In the genomic region with DNA sequence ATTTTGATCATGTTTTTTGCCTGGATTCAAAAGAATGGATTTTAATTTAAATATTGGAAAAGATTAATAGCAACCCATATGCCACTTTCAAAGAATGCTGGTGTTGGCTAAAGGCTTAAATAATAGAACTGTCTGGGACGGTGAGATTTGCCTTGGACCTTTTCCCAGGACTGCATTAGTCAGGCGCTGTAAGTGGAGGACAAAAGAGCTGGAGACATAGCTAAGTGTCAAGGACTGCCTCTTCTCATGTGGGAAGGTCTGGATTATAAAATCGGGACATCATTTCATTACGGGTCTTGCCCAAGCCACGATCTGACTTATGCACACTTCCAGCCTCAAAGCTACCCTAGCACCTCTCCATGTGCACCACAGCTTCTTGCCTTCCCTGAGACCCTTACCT, we compare ENCODE assay signal across 28 cellular contexts.
A peak's percentile ranks its signal among the peaks of the same experiment; 100 is the strongest.
DNase-seq lines count a peak whose midpoint lies in the region; ATAC-seq and TF ChIP-seq lines count a peak whose summit lies in the region.
"Had no signal": no experiment of that assay in that cellular context is flagged by ENCODE, and none has a peak within 500 bp of the region (broad histone marks: within the 10 kb centered on the region; RNA-seq: fewer than 3 reads in every experiment).

No MANE protein-coding gene starts in this region.

- ATAC-seq in WTC11 = no peak
- ATAC-seq: activated CD8-positive, alpha-beta T cell treated with anti-CD3 and anti-CD28 coated beads for 36 hours; activated T-helper 17 cell treated with anti-CD3 and anti-CD28 coated beads, Interleukin-2, amount 50 U/mL, for 72 hours; gastroesophageal sphincter; left lobe of liver; sciatic nerve had no signal

- H3K27me3 Mint-ChIP-seq in WTC11 (ENCODE audit: low read depth) = no peaks in the 10 kb centered on the region
- H3K27me3 Mint-ChIP-seq: activated CD8-positive, alpha-beta T cell treated with anti-CD3 and anti-CD28 coated beads for 36 hours; activated naive CD4-positive, alpha-beta T cell treated with anti-CD3 and anti-CD28 coated beads, Interleukin-2, amount 50 U/mL, for 24 hours; activated T-helper 17 cell treated with anti-CD3 and anti-CD28 coated beads, Interleukin-2, amount 50 U/mL, for 72 hours; central memory CD8-positive, alpha-beta T cell had no signal

- no peak overlapping the region for H3K4me3 Mint-ChIP-seq in WTC11
- H3K4me3 Mint-ChIP-seq: activated CD8-positive, alpha-beta T cell treated with anti-CD3 and anti-CD28 coated beads for 36 hours; activated naive CD4-positive, alpha-beta T cell treated with anti-CD3 and anti-CD28 coated beads, Interleukin-2, amount 50 U/mL, for 24 hours; activated T-helper 17 cell treated with anti-CD3 and anti-CD28 coated beads, Interleukin-2, amount 50 U/mL, for 72 hours; central memory CD8-positive, alpha-beta T cell; HFFc6; T-helper 1 cell treated with Interleukin-12 subunit alpha and Interleukin-12 subunit beta and Interleukin-4 antibody, amounts not matched to agents 30 μg/mL and 1 μg/mL, for 36 hours had no signal

- CTCF ChIA-PET in WTC11 (lab: Charles Lee) = no interaction called here

- peaks cover 13% of the 10 kb centered on the region for H3K4me1 Mint-ChIP-seq in WTC11
- H3K4me1 Mint-ChIP-seq: activated naive CD4-positive, alpha-beta T cell treated with anti-CD3 and anti-CD28 coated beads, Interleukin-2, amount 50 U/mL, for 24 hours; activated T-helper 17 cell treated with anti-CD3 and anti-CD28 coated beads, Interleukin-2, amount 50 U/mL, for 72 hours; central memory CD8-positive, alpha-beta T cell had no signal

- POLR2A ChIA-PET in WTC11 (lab: Charles Lee) = no interaction called here

- no peaks in the 10 kb centered on the region for H3K9me3 Mint-ChIP-seq in WTC11
- H3K9me3 Mint-ChIP-seq: T-helper 1 cell treated with Interleukin-12 subunit alpha and Interleukin-12 subunit beta and Interleukin-4 antibody, amounts not matched to agents 30 μg/mL and 1 μg/mL, for 36 hours had no signal

- no peak for TF ChIP-seq CTCF in LNCaP clone FGC (IDR thresholded peaks at IDR 0.05; ENCODE audit: control insufficient read depth, extremely low read depth, insufficient read depth)
- no peak for TF ChIP-seq CTCF in fibroblast of the aortic adventitia (IDR thresholded peaks at IDR 0.05; ENCODE audit: insufficient read depth, low read length)
- no peak for TF ChIP-seq CTCF in WTC11 (IDR thresholded peaks at IDR 0.05)

- H3K4me3 ChIP-seq in LNCaP clone FGC (ENCODE audit: low read depth, low read length) (no peak overlapping the region), fibroblast of the aortic adventitia (ENCODE audit: low read depth, low read length) (no peak overlapping the region)
- H3K4me3 ChIP-seq: esophagus muscularis mucosa, gastroesophageal sphincter, thoracic aorta had no signal

- no peak overlapping the region for H3K27ac Mint-ChIP-seq in WTC11
- H3K27ac Mint-ChIP-seq: activated CD8-positive, alpha-beta T cell treated with anti-CD3 and anti-CD28 coated beads for 36 hours; activated naive CD4-positive, alpha-beta T cell treated with anti-CD3 and anti-CD28 coated beads, Interleukin-2, amount 50 U/mL, for 24 hours; activated T-helper 17 cell treated with anti-CD3 and anti-CD28 coated beads, Interleukin-2, amount 50 U/mL, for 72 hours; HFFc6; T-helper 1 cell treated with Interleukin-12 subunit alpha and Interleukin-12 subunit beta and Interleukin-4 antibody, amounts not matched to agents 30 μg/mL and 1 μg/mL, for 36 hours had no signal

- no peaks in the 10 kb centered on the region for H3K36me3 Mint-ChIP-seq in WTC11
- H3K36me3 Mint-ChIP-seq: activated naive CD4-positive, alpha-beta T cell treated with anti-CD3 and anti-CD28 coated beads, Interleukin-2, amount 50 U/mL, for 24 hours had no signal

- DNase-seq in DMS153 (lab: John Stamatoyannopoulos, UW) (peak; percentile 60), LNCaP clone FGC (ENCODE audit: low read depth) (peak; percentile 71), NCI-H446 (lab: John Stamatoyannopoulos, UW) (peak; percentile 91 to 94), fibroblast of the aortic adventitia (ENCODE audit: low read depth) (peak; percentile 62), WTC11 (ENCODE audit: low spot score) (no peak), NCI-H524 treated with DMSO at 0.1 percent for 48 hours (lab: John Stamatoyannopoulos, UW) (no peak), AG08396 (ENCODE audit: low spot score) (no peak), mesenteric fat pad (ENCODE audit: low spot score) (no peak)
- DNase-seq: activated CD4-positive, alpha-beta T cell treated with anti-CD3 and anti-CD28 coated beads for 1 hour; activated CD8-positive, alpha-beta T cell treated with anti-CD3 and anti-CD28 coated beads for 36 hours; anterior cingulate cortex; Calu3; dermis blood vessel endothelial cell; EL; HFFc6; hippocampal formation; NCI-H187 treated with DMSO at 0.1 percent for 48 hours; stimulated activated CD4-positive, alpha-beta T cell treated with anti-CD3 and anti-CD28 coated beads, Interleukin-4, amount 100 ng/mL, for 24 hours; stimulated activated naive CD4-positive, alpha-beta T cell had no signal

TF ChIP-seq in WTC11, 78 proteins besides CTCF, POLR2A, EP300 and RAD21 (continues in another document):
- TF ChIP-seq JUN (CRISPR knock-in tag; IDR thresholded peaks at IDR 0.05) = no peak
- TF ChIP-seq, protein P1, sequence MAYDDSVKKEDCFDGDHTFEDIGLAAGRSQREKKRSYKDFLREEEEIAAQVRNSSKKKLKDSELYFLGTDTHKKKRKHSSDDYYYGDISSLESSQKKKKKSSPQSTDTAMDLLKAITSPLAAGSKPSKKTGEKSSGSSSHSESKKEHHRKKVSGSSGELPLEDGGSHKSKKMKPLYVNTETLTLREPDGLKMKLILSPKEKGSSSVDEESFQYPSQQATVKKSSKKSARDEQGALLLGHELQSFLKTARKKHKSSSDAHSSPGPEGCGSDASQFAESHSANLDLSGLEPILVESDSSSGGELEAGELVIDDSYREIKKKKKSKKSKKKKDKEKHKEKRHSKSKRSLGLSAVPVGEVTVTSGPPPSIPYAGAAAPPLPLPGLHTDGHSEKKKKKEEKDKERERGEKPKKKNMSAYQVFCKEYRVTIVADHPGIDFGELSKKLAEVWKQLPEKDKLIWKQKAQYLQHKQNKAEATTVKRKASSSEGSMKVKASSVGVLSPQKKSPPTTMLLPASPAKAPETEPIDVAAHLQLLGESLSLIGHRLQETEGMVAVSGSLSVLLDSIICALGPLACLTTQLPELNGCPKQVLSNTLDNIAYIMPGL (CRISPR knock-in tag; IDR thresholded peaks at IDR 0.05) = no peak
- no peak for TF ChIP-seq RELA (CRISPR knock-in tag; IDR thresholded peaks at IDR 0.05; ENCODE audit: borderline replicate concordance)
- no peak for TF ChIP-seq GRHL2 (CRISPR knock-in tag; IDR thresholded peaks at IDR 0.05; ENCODE audit: insufficient replicate concordance, severe bottlenecking)
- TF ChIP-seq GABPB1 (CRISPR knock-in tag; IDR thresholded peaks at IDR 0.05) = no peak
- TF ChIP-seq EMX1 (CRISPR knock-in tag; IDR thresholded peaks at IDR 0.05) = no peak
- no peak for TF ChIP-seq ZNF396 (CRISPR knock-in tag; IDR thresholded peaks at IDR 0.05; ENCODE audit: borderline replicate concordance)
- TF ChIP-seq CREB1 (CRISPR knock-in tag; IDR thresholded peaks at IDR 0.05) = no peak
- TF ChIP-seq ZNF425 (CRISPR knock-in tag; conservative IDR thresholded peaks at IDR 0.05) = no peak
- no peak for TF ChIP-seq ERG (CRISPR knock-in tag; IDR thresholded peaks at IDR 0.05)
- TF ChIP-seq GTF2I (CRISPR knock-in tag; conservative IDR thresholded peaks at IDR 0.05) = no peak
- no peak for TF ChIP-seq ZNF138 (CRISPR knock-in tag; conservative IDR thresholded peaks at IDR 0.05)
- TF ChIP-seq USF2 (CRISPR knock-in tag; IDR thresholded peaks at IDR 0.05) = no peak

Comparison
In these comparisons a context has a peak if more than half of its experiments do, and no peak if none do; other contexts are left out.
1. DNase-seq: peak in DMS153 (single experiment), LNCaP clone FGC (single experiment), NCI-H446 (2 of 2) and fibroblast of the aortic adventitia (single experiment); none in WTC11 (single experiment), NCI-H524 treated with DMSO at 0.1 percent for 48 hours (single experiment), AG08396 (single experiment) and mesenteric fat pad (single experiment).